Comparison of ENCODE assay signal across 12 cellular contexts in genomic region chr19:14082675-14082960, GRCh38. TPM values are rescaled to one million over a fixed set of nuclear protein-coding genes. Genes with fewer than 3 reads are reported as not detected.
A peak's percentile ranks its signal among the peaks of the same experiment; 100 is the strongest.
DNase-seq lines count a peak whose midpoint lies in the region; FAIRE-seq and TF ChIP-seq lines count a peak whose summit lies in the region.
"Had no signal": no experiment of that assay in that cellular context is flagged by ENCODE, and none has a peak within 500 bp of the region (broad histone marks: within the 10 kb centered on the region; RNA-seq: fewer than 3 reads in every experiment).

No MANE protein-coding gene starts in this region.

- peak overlapping the region; percentile 86 for H3K4me3 Mint-ChIP-seq in Calu3 (ENCODE audit: low read depth, unreplicated experiment)

- H3K9me3 Mint-ChIP-seq in Calu3 (ENCODE audit: low read depth, unreplicated experiment): no peaks in the 10 kb centered on the region

- intact Hi-C loops in Calu3 (cut with micrococcal nuclease; ENCODE audit: unreplicated experiment): no loop called here
- intact Hi-C loops in endothelial cell of umbilical vein (cut with micrococcal nuclease): no loop called here

- H3K4me3 ChIP-seq in MG63: peak overlapping the region; percentile 81
- no peak overlapping the region for H3K4me3 ChIP-seq in endothelial cell of umbilical vein (replicated peaks in 1 of 3; ENCODE audit: insufficient read depth in 1 of 3, low read depth in 1 of 3, low read length in 3 of 3)
- H3K4me3 ChIP-seq in parathyroid adenoma (ENCODE audit: low read depth, low read length): peak overlapping the region; percentile 97
- H3K4me3 ChIP-seq in BE2C (ENCODE audit: low read depth, low read length): no peak overlapping the region

- H2AFZ ChIP-seq in endothelial cell of umbilical vein (ENCODE audit: low read depth, low read length) (no peak overlapping the region), parathyroid adenoma (no peak overlapping the region)

- peaks cover 7% of the 10 kb centered on the region for H3K36me3 ChIP-seq in MG63
- H3K36me3 ChIP-seq in endothelial cell of umbilical vein (ENCODE audit: control insufficient read depth in 2 of 2, extremely low read depth in 1 of 2, insufficient read depth in 2 of 2, low read length in 2 of 2): no peaks in the 10 kb centered on the region
- no peaks in the 10 kb centered on the region for H3K36me3 ChIP-seq in parathyroid adenoma (ENCODE audit: control insufficient read depth, insufficient read depth, low read length)
- no peaks in the 10 kb centered on the region for H3K36me3 ChIP-seq in BE2C

- H3K79me2 ChIP-seq in endothelial cell of umbilical vein (ENCODE audit: control insufficient read depth, insufficient read depth, low read length): no peaks in the 10 kb centered on the region
- peaks cover 6% of the 10 kb centered on the region for H3K79me2 ChIP-seq in parathyroid adenoma

- no peak for TF ChIP-seq CTCF in Calu3 (IDR thresholded peaks at IDR 0.05; ENCODE audit: unreplicated experiment)
- no peak for TF ChIP-seq CTCF in endothelial cell of umbilical vein (IDR thresholded peaks at IDR 0.05; ENCODE audit: extremely low read depth in 1 of 2, insufficient read depth in 1 of 2, low read depth in 1 of 2, low read length in 2 of 2)
- no peak for TF ChIP-seq CTCF in parathyroid adenoma (IDR thresholded peaks at IDR 0.05)
- TF ChIP-seq CTCF in BE2C (IDR thresholded peaks at IDR 0.05; ENCODE audit: low read depth, low read length): no peak

- no peaks in the 10 kb centered on the region for H4K20me1 ChIP-seq in endothelial cell of umbilical vein (replicated peaks; ENCODE audit: control insufficient read depth, extremely low read depth, insufficient read depth, low read length)

- peaks cover 20% of the 10 kb centered on the region for H3K36me3 Mint-ChIP-seq in Calu3 (ENCODE audit: insufficient read depth, unreplicated experiment)

- no peaks in the 10 kb centered on the region for H3K9me1 ChIP-seq in endothelial cell of umbilical vein (replicated peaks; ENCODE audit: control insufficient read depth, extremely low read depth, insufficient read depth, low read length)

- H3K4me1 ChIP-seq in endothelial cell of umbilical vein (ENCODE audit: control insufficient read depth, extremely low read depth, insufficient read depth, low read length) (peaks cover 12% of the 10 kb centered on the region), parathyroid adenoma (peaks cover 5% of the 10 kb centered on the region), BE2C (no peaks in the 10 kb centered on the region)

- dilution Hi-C loops in endothelial cell of umbilical vein (cut with MboI; ENCODE audit: extremely low pct_ligation_motif_present, low sequenced_read_pairs): no loop called here

- CTCF ChIA-PET in Calu3 (lab: Charles Lee) (interaction anchor here (0.9 kb wide), 1 partner anchor 153 kb away, joined by 3 read pairs; no protein-coding TSS in a partner anchor), endothelial cell of umbilical vein (lab: Charles Lee) (interaction anchor here (1.2 to 5.6 kb wide), 6 partner anchors 8 to 54 kb away, joined by 4 to 21 read pairs (median 4); partner anchors contain the start of genes ASF1B and MISP3)

- H3K27me3 Mint-ChIP-seq in Calu3 (ENCODE audit: unreplicated experiment): no peaks in the 10 kb centered on the region

- TF ChIP-seq POLR2A in endothelial cell of umbilical vein (IDR thresholded peaks at IDR 0.05; ENCODE audit: low read depth, low read length): no peak

- H3K9ac ChIP-seq in endothelial cell of umbilical vein (replicated peaks; ENCODE audit: extremely low read depth, insufficient read depth, low read length) (peak overlapping the region; percentile 73), parathyroid adenoma (no peak overlapping the region)

- DNase-seq in Calu3: no peak
- DNase-seq in MG63: no peak
- no peak for DNase-seq in endothelial cell of umbilical vein (ENCODE audit: low read depth, low spot score)
- no peak for DNase-seq in NCI-H1417 treated with DMSO at 0.1 percent for 48 hours (lab: John Stamatoyannopoulos, UW)
- no peak for DNase-seq in stimulated activated CD4-positive, alpha-beta T cell treated with anti-CD3 and anti-CD28 coated beads, Interleukin-2, amount 100 ng/mL, for 24 hours
- no peak for DNase-seq in cerebellar nuclear complex (lab: John Stamatoyannopoulos, UW)
- DNase-seq in BE2C: no peak
- DNase-seq: GOT3, head of caudate nucleus, NCI-H187 had no signal

- H3K27ac ChIP-seq in endothelial cell of umbilical vein (ENCODE audit: insufficient read depth, low read depth, low read length) (no peak overlapping the region), parathyroid adenoma (no peak overlapping the region)

- H3K27me3 ChIP-seq in MG63 (no peaks in the 10 kb centered on the region), endothelial cell of umbilical vein (ENCODE audit: control insufficient read depth in 2 of 2, insufficient read depth in 2 of 2, low read length in 2 of 2) (no peaks in the 10 kb centered on the region), parathyroid adenoma (ENCODE audit: control insufficient read depth, insufficient read depth, low read length) (no peaks in the 10 kb centered on the region), BE2C (no peaks in the 10 kb centered on the region)

- POLR2A ChIA-PET in endothelial cell of umbilical vein (lab: Charles Lee): no interaction called here

- FAIRE-seq in endothelial cell of umbilical vein (lab: Jason Lieb, UNC): no peak

- peak overlapping the region; percentile 58 for H3K4me2 ChIP-seq in endothelial cell of umbilical vein (ENCODE audit: insufficient read depth, low read length)
- peak overlapping the region; percentile 99 for H3K4me2 ChIP-seq in parathyroid adenoma (ENCODE audit: low read length)

- BruUV-seq in Calu3 (replicated peaks; lab: Mats Ljungman, UMichigan) (no TSS peak), endothelial cell of umbilical vein (replicated peaks; lab: Mats Ljungman, UMichigan) (no TSS peak)

- H3K4me1 Mint-ChIP-seq in Calu3 (ENCODE audit: low read depth, unreplicated experiment): no peaks in the 10 kb centered on the region

- H3K27ac Mint-ChIP-seq in Calu3 (ENCODE audit: unreplicated experiment): no peak overlapping the region

- H3K9me3 ChIP-seq in MG63 (no peaks in the 10 kb centered on the region), endothelial cell of umbilical vein (replicated peaks; ENCODE audit: control insufficient read depth, insufficient read depth, low read length) (no peaks in the 10 kb centered on the region), parathyroid adenoma (ENCODE audit: control insufficient read depth, low read length) (no peaks in the 10 kb centered on the region), BE2C (no peaks in the 10 kb centered on the region)

RNA-seq across cellular contexts. Expression of gene C19orf67, which starts 3.0 kb away (rescaled TPM):
- total RNA-seq in Calu3 (2022) (not detected in 2 replicates), endothelial cell of umbilical vein (0.55 TPM in 1 of 2 replicates, not detected in the other)
- total RNA-seq in MG63 (2014; rRNA removed; shearing (Covaris generic); ENCODE audit: low replicate concordance): not detected in 2 replicates
- not detected in 2 replicates for polyA plus RNA-seq in endothelial cell of umbilical vein
- polyA plus RNA-seq in endothelial cell of umbilical vein (2011; cell fraction: cytosol; rRNA removed): not detected in 2 replicates
- polyA plus RNA-seq in endothelial cell of umbilical vein (2011; cell fraction: nucleus; rRNA removed): not detected in 2 replicates
- not detected in 2 replicates for polyA plus RNA-seq in endothelial cell of umbilical vein (2012)
- polyA minus RNA-seq in endothelial cell of umbilical vein: 0.40 TPM in 1 of 2 replicates, not detected in the other
- not detected for polyA minus RNA-seq in endothelial cell of umbilical vein (2011; cell fraction: cytosol; rRNA and poly(A)+ RNA removed)
- polyA minus RNA-seq in endothelial cell of umbilical vein (2011; cell fraction: nucleus; rRNA and poly(A)+ RNA removed): not detected in 2 replicates
- not detected for polyA plus RNA-seq in BE2C (2012; ENCODE audit: insufficient read depth, insufficient read length, low read depth)
- total RNA-seq: RPMI7951 had no signal

RNA-seq across cellular contexts. Expression of gene SAMD1, which starts 7.9 kb away (rescaled TPM):
- total RNA-seq in Calu3 (2022): 41.1 and 44.2 TPM in 2 replicates
- 41.9 and 99.7 TPM in 2 replicates for total RNA-seq in MG63 (2014; rRNA removed; shearing (Covaris generic); ENCODE audit: low replicate concordance)
- total RNA-seq in endothelial cell of umbilical vein: 35.2 and 35.9 TPM in 2 replicates
- 13.8 and 14.1 TPM in 2 replicates for polyA plus RNA-seq in endothelial cell of umbilical vein
- 11.0 and 14.1 TPM in 2 replicates for polyA plus RNA-seq in endothelial cell of umbilical vein (2011; cell fraction: cytosol; rRNA removed)
- polyA plus RNA-seq in endothelial cell of umbilical vein (2011; cell fraction: nucleus; rRNA removed): 21.4 and 22.8 TPM in 2 replicates
- polyA plus RNA-seq in endothelial cell of umbilical vein (2012): 18.1 and 27.6 TPM in 2 replicates
- 6.2 and 7.8 TPM in 2 replicates for polyA minus RNA-seq in endothelial cell of umbilical vein
- polyA minus RNA-seq in endothelial cell of umbilical vein (2011; cell fraction: cytosol; rRNA and poly(A)+ RNA removed): 39.2 TPM
- polyA minus RNA-seq in endothelial cell of umbilical vein (2011; cell fraction: nucleus; rRNA and poly(A)+ RNA removed): 1.5 and 4.2 TPM in 2 replicates
- polyA plus RNA-seq in BE2C (2012; ENCODE audit: insufficient read depth, insufficient read length, low read depth): 76.0 TPM

RNA-seq across cellular contexts. Expression of gene MISP3, which starts 10.0 kb away (rescaled TPM):
- 4.2 and 5.2 TPM in 2 replicates for total RNA-seq in Calu3 (2022)
- total RNA-seq in MG63 (2014; rRNA removed; shearing (Covaris generic); ENCODE audit: low replicate concordance): 1.6 and 2.3 TPM in 2 replicates
- 0.31 TPM in 1 of 2 replicates, not detected in the other for total RNA-seq in endothelial cell of umbilical vein
- polyA plus RNA-seq in endothelial cell of umbilical vein: 0.25 and 0.26 TPM in 2 replicates
- polyA plus RNA-seq in endothelial cell of umbilical vein (2011; cell fraction: cytosol; rRNA removed): 0.13 and 0.41 TPM in 2 replicates
- 0.13 and 0.14 TPM in 2 replicates for polyA plus RNA-seq in endothelial cell of umbilical vein (2011; cell fraction: nucleus; rRNA removed)
- polyA plus RNA-seq in endothelial cell of umbilical vein (2012): 0.39 and 0.68 TPM in 2 replicates
- 0.11 and 0.19 TPM in 2 replicates for polyA minus RNA-seq in endothelial cell of umbilical vein
- polyA minus RNA-seq in endothelial cell of umbilical vein (2011; cell fraction: cytosol; rRNA and poly(A)+ RNA removed): not detected
- polyA minus RNA-seq in endothelial cell of umbilical vein (2011; cell fraction: nucleus; rRNA and poly(A)+ RNA removed): not detected in 2 replicates
- 10.5 TPM for polyA plus RNA-seq in BE2C (2012; ENCODE audit: insufficient read depth, insufficient read length, low read depth)

RNA-seq across cellular contexts. Expression of gene PALM3, which starts 20.7 kb away (rescaled TPM):
- total RNA-seq in Calu3 (2022) (21.4 and 27.0 TPM in 2 replicates), endothelial cell of umbilical vein (0.31 TPM in 1 of 2 replicates, not detected in the other)
- total RNA-seq in MG63 (2014; rRNA removed; shearing (Covaris generic); ENCODE audit: low replicate concordance): not detected in 2 replicates
- polyA plus RNA-seq in endothelial cell of umbilical vein: 0.08 TPM in 2 replicates
- polyA plus RNA-seq in endothelial cell of umbilical vein (2011; cell fraction: cytosol; rRNA removed): 0.03 and 0.06 TPM in 2 replicates
- polyA plus RNA-seq in endothelial cell of umbilical vein (2011; cell fraction: nucleus; rRNA removed): not detected in 2 replicates
- polyA plus RNA-seq in endothelial cell of umbilical vein (2012): 0.28 TPM in 1 of 2 replicates, not detected in the other
- not detected in 2 replicates for polyA minus RNA-seq in endothelial cell of umbilical vein
- not detected for polyA minus RNA-seq in endothelial cell of umbilical vein (2011; cell fraction: cytosol; rRNA and poly(A)+ RNA removed)
- polyA minus RNA-seq in endothelial cell of umbilical vein (2011; cell fraction: nucleus; rRNA and poly(A)+ RNA removed): not detected in 2 replicates
- 1.4 TPM for polyA plus RNA-seq in BE2C (2012; ENCODE audit: insufficient read depth, insufficient read length, low read depth)

RNA-seq across cellular contexts. Expression of gene PRKACA, which starts 34.9 kb away (rescaled TPM):
- total RNA-seq in Calu3 (2022): 57.3 and 59.8 TPM in 2 replicates
- 22.7 and 48.4 TPM in 2 replicates for total RNA-seq in MG63 (2014; rRNA removed; shearing (Covaris generic); ENCODE audit: low replicate concordance)
- total RNA-seq in endothelial cell of umbilical vein: 97.5 and 110 TPM in 2 replicates
- 29.9 and 44.2 TPM in 2 replicates for polyA plus RNA-seq in endothelial cell of umbilical vein
- polyA plus RNA-seq in endothelial cell of umbilical vein (2011; cell fraction: cytosol; rRNA removed): 59.3 and 67.5 TPM in 2 replicates
- 33.2 and 33.7 TPM in 2 replicates for polyA plus RNA-seq in endothelial cell of umbilical vein (2011; cell fraction: nucleus; rRNA removed)
- polyA plus RNA-seq in endothelial cell of umbilical vein (2012): 83.5 and 89.6 TPM in 2 replicates
- polyA minus RNA-seq in endothelial cell of umbilical vein: 48.3 and 48.5 TPM in 2 replicates
- polyA minus RNA-seq in endothelial cell of umbilical vein (2011; cell fraction: cytosol; rRNA and poly(A)+ RNA removed): 25.4 TPM
- 16.0 and 18.2 TPM in 2 replicates for polyA minus RNA-seq in endothelial cell of umbilical vein (2011; cell fraction: nucleus; rRNA and poly(A)+ RNA removed)
- polyA plus RNA-seq in BE2C (2012; ENCODE audit: insufficient read depth, insufficient read length, low read depth): 27.4 TPM

Comparison
In these comparisons a context has a peak if more than half of its experiments do, and no peak if none do; other contexts are left out.
1. H3K4me3 ChIP-seq: peak in MG63 (single experiment) and parathyroid adenoma (single experiment); none in endothelial cell of umbilical vein (0 of 3) and BE2C (single experiment).